In the genomic region with DNA sequence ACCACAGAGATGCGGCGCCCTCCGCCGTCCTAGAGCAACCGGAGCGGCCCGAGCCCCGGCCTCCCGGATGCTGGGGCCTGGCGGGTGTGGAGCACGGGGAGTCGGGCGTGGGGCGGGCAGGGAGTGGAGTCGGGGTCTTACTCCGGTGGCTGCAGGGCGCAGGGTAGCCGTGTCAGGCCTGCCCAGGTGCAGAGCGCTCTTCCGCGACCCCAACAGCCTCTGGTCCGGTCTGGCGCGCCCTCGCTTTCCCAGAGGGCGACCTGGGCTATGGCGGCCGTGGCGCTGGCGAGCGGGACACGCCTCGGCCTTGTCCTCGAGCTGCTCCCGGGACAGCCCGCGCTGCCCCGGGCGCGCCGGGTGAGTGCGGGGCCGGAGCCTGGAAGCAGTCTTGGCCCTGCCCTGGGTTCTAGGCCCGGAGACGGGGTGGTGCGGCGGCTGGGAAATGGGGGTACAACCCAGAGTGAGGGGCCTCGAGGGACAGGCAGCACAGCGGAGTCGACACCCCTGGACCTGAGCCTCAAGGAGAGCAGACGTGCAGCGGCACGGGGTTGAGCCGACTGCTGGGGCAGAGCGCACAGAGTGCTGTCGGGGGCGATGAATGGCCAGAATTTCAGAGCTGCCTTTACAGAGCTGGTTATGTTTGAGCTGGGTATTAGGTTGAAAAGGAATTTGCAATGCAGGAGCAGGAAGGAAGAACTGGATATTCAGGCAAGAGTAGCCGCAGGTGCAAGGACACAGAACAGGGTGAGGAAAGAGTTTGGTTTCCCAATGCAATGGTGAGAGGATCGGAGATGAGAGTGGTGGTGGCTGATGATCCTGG, we compare ENCODE assay signal across 9 cellular contexts. TPM values are rescaled to one million over a fixed set of nuclear protein-coding genes. Genes with fewer than 3 reads are reported as not detected.
DNase-seq lines count a peak whose midpoint lies in the region; ATAC-seq, FAIRE-seq and TF ChIP-seq lines count a peak whose summit lies in the region.
"Had no signal": no experiment of that assay in that cellular context is flagged by ENCODE, and none has a peak within 500 bp of the region (broad histone marks: within the 10 kb centered on the region; RNA-seq: fewer than 3 reads in every experiment).

A gene (plus strand): TSS at position 58 of the 820 bp plus-strand sequence. CDS start 1,973 bp downstream, outside the sequence.

- no peak within 1 kb of the TSS for H3K4me3 Mint-ChIP-seq in activated CD8-positive, alpha-beta memory T cell treated with anti-CD3 and anti-CD28 coated beads, Interleukin-2, amount 10 ng/mL, durations not matched to agents 7 days and 5 days

- DNase-seq in activated CD8-positive, alpha-beta memory T cell treated with anti-CD3 and anti-CD28 coated beads for 24 hours: peak; percentile 81
- DNase-seq in activated CD8-positive, alpha-beta memory T cell treated with anti-CD3 and anti-CD28 coated beads, Interleukin-2, amount 10 ng/mL, durations not matched to agents 7 days and 5 days: no peak
- DNase-seq in anterior cingulate cortex (lab: John Stamatoyannopoulos, UW): peak in 52 of 58 donors; percentile 10 to 73 (median 43)
- DNase-seq in kidney: peak; percentile 88
- DNase-seq in stimulated activated CD4-positive, alpha-beta T cell treated with anti-CD3 and anti-CD28 coated beads, TNF-alpha, amount 100 ng/mL, for 4 hours (ENCODE audit: low read depth in 3 of 3): peak in 2 of 3 experiments; percentile 2 to 5
- DNase-seq in kidney glomerular epithelial cell (lab: John Stamatoyannopoulos, UW): no peak
- DNase-seq in Karpas-422: no peak

- CTCF ChIA-PET in activated CD8-positive, alpha-beta memory T cell treated with anti-CD3 and anti-CD28 coated beads, Interleukin-2, amount 10 ng/mL, durations not matched to agents 7 days and 5 days (lab: Charles Lee): no interaction called here

- no peaks in the 10 kb centered on the region for H3K9me2 ChIP-seq in Karpas-422 (replicated peaks; ENCODE audit: insufficient read depth, low read length)

- H3K4me1 Mint-ChIP-seq in activated CD8-positive, alpha-beta memory T cell treated with anti-CD3 and anti-CD28 coated beads, Interleukin-2, amount 10 ng/mL, durations not matched to agents 7 days and 5 days: peaks cover 8% of the 10 kb centered on the region

- TF ChIP-seq CTCF in kidney (IDR thresholded peaks at IDR 0.05; ENCODE audit: borderline replicate concordance, extremely low read depth, insufficient read depth): no peak

- intact Hi-C loops in kidney (cut with DNase I): no loop called here

- no peaks in the 10 kb centered on the region for H3K27me3 ChIP-seq in Karpas-422 (ENCODE audit: low read length)

- H3K36me3 ChIP-seq in kidney (ENCODE audit: control insufficient read depth in 1 of 2, insufficient read depth in 2 of 2, low read length in 2 of 2) (peaks cover 0 to 3% of the 10 kb centered on the region in 2 donors), Karpas-422 (ENCODE audit: insufficient read depth, low read length) (no peaks in the 10 kb centered on the region)

- H3K36me3 Mint-ChIP-seq in activated CD8-positive, alpha-beta memory T cell treated with anti-CD3 and anti-CD28 coated beads, Interleukin-2, amount 10 ng/mL, durations not matched to agents 7 days and 5 days: peaks cover 27% of the 10 kb centered on the region

- H3K4me3 ChIP-seq in kidney (ENCODE audit: low read length in 2 of 2) (peak within 1 kb of the TSS; percentile 64 to 71), Karpas-422 (ENCODE audit: low read length) (no peak within 1 kb of the TSS)

- H3K9me3 Mint-ChIP-seq in activated CD8-positive, alpha-beta memory T cell treated with anti-CD3 and anti-CD28 coated beads, Interleukin-2, amount 10 ng/mL, durations not matched to agents 7 days and 5 days (ENCODE audit: low read depth): peaks cover 24% of the 10 kb centered on the region

- FAIRE-seq in kidney (lab: Jason Lieb, UNC): no peak

- H3K79me2 ChIP-seq in Karpas-422 (ENCODE audit: low read length): no peaks in the 10 kb centered on the region

- peak within 1 kb of the TSS in 1 of 2 donors; percentile 23 for H3K27ac ChIP-seq in kidney (ENCODE audit: low read depth in 2 of 2, low read length in 2 of 2)
- no peak within 1 kb of the TSS for H3K27ac ChIP-seq in Karpas-422 (ENCODE audit: low read length)

- H4K20me1 ChIP-seq in Karpas-422 (ENCODE audit: insufficient read depth, low read depth, low read length): no peaks in the 10 kb centered on the region

- H3K9me3 ChIP-seq in kidney (ENCODE audit: control insufficient read depth in 1 of 2, low read length in 2 of 2) (peaks cover under 1 to 8% of the 10 kb centered on the region in 2 donors), Karpas-422 (ENCODE audit: low read length) (no peaks in the 10 kb centered on the region)

- H3K4me2 ChIP-seq in Karpas-422 (ENCODE audit: low read depth, low read length, poor library complexity, severe bottlenecking): no peak within 1 kb of the TSS

- H3K27ac Mint-ChIP-seq in activated CD8-positive, alpha-beta memory T cell treated with anti-CD3 and anti-CD28 coated beads, Interleukin-2, amount 10 ng/mL, durations not matched to agents 7 days and 5 days: no peak within 1 kb of the TSS

- H3K4me1 ChIP-seq in kidney (ENCODE audit: control insufficient read depth in 1 of 2, insufficient read depth in 1 of 2, low read depth in 1 of 2, low read length in 2 of 2) (peaks cover 0 to 5% of the 10 kb centered on the region in 2 donors), Karpas-422 (ENCODE audit: low read length) (no peaks in the 10 kb centered on the region)

- ATAC-seq in activated CD8-positive, alpha-beta memory T cell treated with anti-CD3 and anti-CD28 coated beads, Interleukin-2, amount 10 ng/mL, durations not matched to agents 7 days and 5 days: no peak
- ATAC-seq in HG03039 (IDR thresholded peaks at IDR 0.05; ENCODE audit: unreplicated experiment): no peak

- H3K9ac ChIP-seq in kidney (ENCODE audit: low read length in 2 of 2) (peak within 1 kb of the TSS; percentile 53 to 68), Karpas-422 (ENCODE audit: low read length) (no peak within 1 kb of the TSS)

- no peak within 1 kb of the TSS for H2AFZ ChIP-seq in Karpas-422 (ENCODE audit: low read length)

- H3K27me3 Mint-ChIP-seq in activated CD8-positive, alpha-beta memory T cell treated with anti-CD3 and anti-CD28 coated beads, Interleukin-2, amount 10 ng/mL, durations not matched to agents 7 days and 5 days: peaks cover 40% of the 10 kb centered on the region

RNA-seq across cellular contexts. Expression of the gene that starts here (rescaled TPM):
- total RNA-seq in activated CD8-positive, alpha-beta memory T cell treated with anti-CD3 and anti-CD28 coated beads, Interleukin-2, amount 10 ng/mL, durations not matched to agents 7 days and 5 days: under 1 TPM in 1 of 2 experiments, not detected in 1; 0.47 TPM
- 12.8 TPM for total RNA-seq in kidney
- polyA plus RNA-seq in kidney (ENCODE audit: insufficient read depth, low read depth, low replicate concordance): 4.9 TPM
- total RNA-seq in Karpas-422 (2014; rRNA removed; shearing (Covaris generic); ENCODE audit: low replicate concordance): not detected in 2 replicates
- total RNA-seq: SK-MEL-5 had no signal

Comparison
In these comparisons a context has a peak if more than half of its experiments do, and no peak if none do; other contexts are left out.
1. DNase-seq: peak in activated CD8-positive, alpha-beta memory T cell treated with anti-CD3 and anti-CD28 coated beads for 24 hours (single experiment), anterior cingulate cortex (52 of 58), kidney (single experiment) and stimulated activated CD4-positive, alpha-beta T cell treated with anti-CD3 and anti-CD28 coated beads, TNF-alpha, amount 100 ng/mL, for 4 hours (2 of 3); none in activated CD8-positive, alpha-beta memory T cell treated with anti-CD3 and anti-CD28 coated beads, Interleukin-2, amount 10 ng/mL, durations not matched to agents 7 days and 5 days (single experiment), kidney glomerular epithelial cell (single experiment) and Karpas-422 (single experiment).